ENCODE assay signal across 1 cellular context in the genomic region with DNA sequence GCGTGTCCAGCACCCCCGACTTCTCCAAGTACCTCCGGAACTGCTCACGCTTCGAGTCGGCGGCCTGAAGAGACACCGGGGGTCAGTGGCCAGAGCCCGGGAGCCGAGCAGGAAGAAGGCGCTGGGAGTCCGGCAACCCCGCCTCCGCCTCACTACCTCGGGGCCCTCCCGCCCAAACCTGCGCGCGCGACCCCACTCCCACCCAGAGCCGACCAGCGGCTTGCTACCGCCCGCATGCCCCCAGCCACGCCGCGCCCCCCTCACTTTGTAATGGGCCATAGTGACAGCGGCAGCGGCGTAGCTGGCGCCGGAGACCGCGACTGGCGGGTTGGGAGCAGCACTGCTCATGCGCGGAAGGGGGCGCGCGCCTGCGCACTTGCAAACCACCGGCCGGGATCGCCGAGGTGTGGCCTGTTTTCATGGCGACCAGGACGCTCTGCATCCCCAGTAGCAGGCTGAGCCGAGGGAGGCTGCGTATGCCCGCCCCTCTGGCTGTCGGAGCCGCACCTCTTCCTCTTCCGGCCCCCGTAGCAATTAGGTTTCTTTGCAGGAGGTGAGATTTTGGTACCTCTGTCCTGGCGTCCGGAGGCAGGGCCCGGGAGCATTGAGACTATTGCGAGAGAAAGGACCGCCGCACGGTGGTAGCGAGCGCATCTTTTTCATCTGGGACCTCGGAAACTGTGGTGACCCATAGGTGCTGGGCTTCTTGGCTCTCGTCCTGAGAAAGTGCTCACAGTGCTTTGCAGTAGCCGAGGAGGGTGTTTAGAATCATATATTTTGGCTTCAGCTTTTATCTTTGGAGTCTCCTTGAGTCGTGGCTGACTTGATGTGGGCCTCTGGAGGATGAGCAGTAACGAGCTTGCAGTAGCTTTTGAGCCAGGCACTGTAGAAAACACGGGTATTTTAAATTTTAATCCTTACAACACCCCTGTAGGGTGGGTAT.
TF ChIP-seq lines count a peak whose summit lies in the region.

A gene with protein sequence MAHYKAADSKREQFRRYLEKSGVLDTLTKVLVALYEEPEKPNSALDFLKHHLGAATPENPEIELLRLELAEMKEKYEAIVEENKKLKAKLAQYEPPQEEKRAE (minus strand): TSS at position 322 of the 943 bp plus-strand sequence. CDS start 43 bp downstream, at position 279.

TF ChIP-seq in K562, 482 proteins besides CTCF, POLR2A, EP300 and RAD21 (continued from another document and continues in another):
- TF ChIP-seq, protein P1, sequence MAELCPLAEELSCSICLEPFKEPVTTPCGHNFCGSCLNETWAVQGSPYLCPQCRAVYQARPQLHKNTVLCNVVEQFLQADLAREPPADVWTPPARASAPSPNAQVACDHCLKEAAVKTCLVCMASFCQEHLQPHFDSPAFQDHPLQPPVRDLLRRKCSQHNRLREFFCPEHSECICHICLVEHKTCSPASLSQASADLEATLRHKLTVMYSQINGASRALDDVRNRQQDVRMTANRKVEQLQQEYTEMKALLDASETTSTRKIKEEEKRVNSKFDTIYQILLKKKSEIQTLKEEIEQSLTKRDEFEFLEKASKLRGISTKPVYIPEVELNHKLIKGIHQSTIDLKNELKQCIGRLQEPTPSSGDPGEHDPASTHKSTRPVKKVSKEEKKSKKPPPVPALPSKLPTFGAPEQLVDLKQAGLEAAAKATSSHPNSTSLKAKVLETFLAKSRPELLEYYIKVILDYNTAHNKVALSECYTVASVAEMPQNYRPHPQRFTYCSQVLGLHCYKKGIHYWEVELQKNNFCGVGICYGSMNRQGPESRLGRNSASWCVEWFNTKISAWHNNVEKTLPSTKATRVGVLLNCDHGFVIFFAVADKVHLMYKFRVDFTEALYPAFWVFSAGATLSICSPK (IDR thresholded peaks at IDR 0.05; ENCODE audit: borderline replicate concordance) = no peak
- TF ChIP-seq HNRNPL (IDR thresholded peaks at IDR 0.05; ENCODE audit: low read depth, low read length) (no peak), EGR1 (conservative IDR thresholded peaks at IDR 0.05) (peak; percentile 41), HNRNPLL (IDR thresholded peaks at IDR 0.05; ENCODE audit: low read depth, low read length, poor library complexity, severe bottlenecking) (peak; percentile 99), GTF2F1 (IDR thresholded peaks at IDR 0.05; ENCODE audit: low read depth, low read length) (no peak), ASH1L (IDR thresholded peaks at IDR 0.05; ENCODE audit: borderline replicate concordance, low read depth, partially characterized antibody) (no peak), SPI1 (IDR thresholded peaks at IDR 0.05; ENCODE audit: borderline replicate concordance, low read depth, low read length) (peak; percentile 69), ZNF77 (CRISPR knock-in tag; IDR thresholded peaks at IDR 0.05) (no peak), BACH1 (tag; IDR thresholded peaks at IDR 0.05) (no peak), NFIC (IDR thresholded peaks at IDR 0.05) (no peak), ZNF79 (CRISPR knock-in tag; IDR thresholded peaks at IDR 0.05; ENCODE audit: low read depth) (no peak), PTRF (tag; IDR thresholded peaks at IDR 0.05) (no peak), NCOA2 (IDR thresholded peaks at IDR 0.05; ENCODE audit: partially characterized antibody in 2 of 2) (no peak), PHB2 (IDR thresholded peaks at IDR 0.05; ENCODE audit: low read depth) (no peak), HDAC1 (IDR thresholded peaks at IDR 0.05) (peak in 1 of 2 experiments; percentile 91; a peak in 2 of 4 replicates), SAP30 (IDR thresholded peaks at IDR 0.05; ENCODE audit: borderline replicate concordance, insufficient read depth, low read depth, low read length, poor library complexity, severe bottlenecking) (peak; percentile 90), MEF2A (IDR thresholded peaks at IDR 0.05; ENCODE audit: control insufficient read depth, low read depth, low read length) (no peak), TARDBP (IDR thresholded peaks at IDR 0.05) (0 out of 2 replicates have a peak, but pooled peaks have one; percentile 21), MYNN (IDR thresholded peaks at IDR 0.05) (no peak), MYNN (CRISPR knock-in tag; IDR thresholded peaks at IDR 0.05) (no peak), HMG20A (CRISPR knock-in tag; conservative IDR thresholded peaks at IDR 0.05) (no peak), FOXJ3 (CRISPR knock-in tag; IDR thresholded peaks at IDR 0.05) (no peak), ARNT (IDR thresholded peaks at IDR 0.05) (no peak), CREBBP (IDR thresholded peaks at IDR 0.05; ENCODE audit: low read depth, low read length) (no peak), NR2C2 (CRISPR knock-in tag; IDR thresholded peaks at IDR 0.05) (no peak), NR2C2 (tag; IDR thresholded peaks at IDR 0.05) (no peak; the same call in 1 of the 2 replicates), MAFK (IDR thresholded peaks at IDR 0.05; ENCODE audit: low read length) (no peak), MTF1 (CRISPR knock-in tag; IDR thresholded peaks at IDR 0.05; ENCODE audit: borderline replicate concordance) (no peak), NR1H2 (CRISPR knock-in tag; IDR thresholded peaks at IDR 0.05) (0 out of 2 replicates have a peak, but pooled peaks have one; percentile 85)
- TF ChIP-seq, protein P2, sequence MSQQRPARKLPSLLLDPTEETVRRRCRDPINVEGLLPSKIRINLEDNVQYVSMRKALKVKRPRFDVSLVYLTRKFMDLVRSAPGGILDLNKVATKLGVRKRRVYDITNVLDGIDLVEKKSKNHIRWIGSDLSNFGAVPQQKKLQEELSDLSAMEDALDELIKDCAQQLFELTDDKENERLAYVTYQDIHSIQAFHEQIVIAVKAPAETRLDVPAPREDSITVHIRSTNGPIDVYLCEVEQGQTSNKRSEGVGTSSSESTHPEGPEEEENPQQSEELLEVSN (IDR thresholded peaks at IDR 0.05; ENCODE audit: borderline replicate concordance in 1 of 2, extremely low read depth in 1 of 2, insufficient read depth in 1 of 2, insufficient read length in 1 of 2, low read depth in 1 of 2, low read length in 1 of 2, poor library complexity in 1 of 2, severe bottlenecking in 1 of 2) = peak in 1 of 2 experiments; percentile 42
- TF ChIP-seq, protein P3, sequence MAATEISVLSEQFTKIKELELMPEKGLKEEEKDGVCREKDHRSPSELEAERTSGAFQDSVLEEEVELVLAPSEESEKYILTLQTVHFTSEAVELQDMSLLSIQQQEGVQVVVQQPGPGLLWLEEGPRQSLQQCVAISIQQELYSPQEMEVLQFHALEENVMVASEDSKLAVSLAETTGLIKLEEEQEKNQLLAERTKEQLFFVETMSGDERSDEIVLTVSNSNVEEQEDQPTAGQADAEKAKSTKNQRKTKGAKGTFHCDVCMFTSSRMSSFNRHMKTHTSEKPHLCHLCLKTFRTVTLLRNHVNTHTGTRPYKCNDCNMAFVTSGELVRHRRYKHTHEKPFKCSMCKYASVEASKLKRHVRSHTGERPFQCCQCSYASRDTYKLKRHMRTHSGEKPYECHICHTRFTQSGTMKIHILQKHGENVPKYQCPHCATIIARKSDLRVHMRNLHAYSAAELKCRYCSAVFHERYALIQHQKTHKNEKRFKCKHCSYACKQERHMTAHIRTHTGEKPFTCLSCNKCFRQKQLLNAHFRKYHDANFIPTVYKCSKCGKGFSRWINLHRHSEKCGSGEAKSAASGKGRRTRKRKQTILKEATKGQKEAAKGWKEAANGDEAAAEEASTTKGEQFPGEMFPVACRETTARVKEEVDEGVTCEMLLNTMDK (IDR thresholded peaks at IDR 0.05; ENCODE audit: borderline replicate concordance, insufficient read depth, low read depth, low read length, poor library complexity, severe bottlenecking) = no peak
- TF ChIP-seq, protein P4, sequence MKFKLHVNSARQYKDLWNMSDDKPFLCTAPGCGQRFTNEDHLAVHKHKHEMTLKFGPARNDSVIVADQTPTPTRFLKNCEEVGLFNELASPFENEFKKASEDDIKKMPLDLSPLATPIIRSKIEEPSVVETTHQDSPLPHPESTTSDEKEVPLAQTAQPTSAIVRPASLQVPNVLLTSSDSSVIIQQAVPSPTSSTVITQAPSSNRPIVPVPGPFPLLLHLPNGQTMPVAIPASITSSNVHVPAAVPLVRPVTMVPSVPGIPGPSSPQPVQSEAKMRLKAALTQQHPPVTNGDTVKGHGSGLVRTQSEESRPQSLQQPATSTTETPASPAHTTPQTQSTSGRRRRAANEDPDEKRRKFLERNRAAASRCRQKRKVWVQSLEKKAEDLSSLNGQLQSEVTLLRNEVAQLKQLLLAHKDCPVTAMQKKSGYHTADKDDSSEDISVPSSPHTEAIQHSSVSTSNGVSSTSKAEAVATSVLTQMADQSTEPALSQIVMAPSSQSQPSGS (CRISPR knock-in tag; IDR thresholded peaks at IDR 0.05) = no peak
- TF ChIP-seq, protein P5, sequence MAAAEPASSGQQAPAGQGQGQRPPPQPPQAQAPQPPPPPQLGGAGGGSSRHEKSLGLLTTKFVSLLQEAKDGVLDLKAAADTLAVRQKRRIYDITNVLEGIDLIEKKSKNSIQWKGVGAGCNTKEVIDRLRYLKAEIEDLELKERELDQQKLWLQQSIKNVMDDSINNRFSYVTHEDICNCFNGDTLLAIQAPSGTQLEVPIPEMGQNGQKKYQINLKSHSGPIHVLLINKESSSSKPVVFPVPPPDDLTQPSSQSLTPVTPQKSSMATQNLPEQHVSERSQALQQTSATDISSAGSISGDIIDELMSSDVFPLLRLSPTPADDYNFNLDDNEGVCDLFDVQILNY (CRISPR knock-in tag; IDR thresholded peaks at IDR 0.05) = no peak
- TF ChIP-seq, protein P6, sequence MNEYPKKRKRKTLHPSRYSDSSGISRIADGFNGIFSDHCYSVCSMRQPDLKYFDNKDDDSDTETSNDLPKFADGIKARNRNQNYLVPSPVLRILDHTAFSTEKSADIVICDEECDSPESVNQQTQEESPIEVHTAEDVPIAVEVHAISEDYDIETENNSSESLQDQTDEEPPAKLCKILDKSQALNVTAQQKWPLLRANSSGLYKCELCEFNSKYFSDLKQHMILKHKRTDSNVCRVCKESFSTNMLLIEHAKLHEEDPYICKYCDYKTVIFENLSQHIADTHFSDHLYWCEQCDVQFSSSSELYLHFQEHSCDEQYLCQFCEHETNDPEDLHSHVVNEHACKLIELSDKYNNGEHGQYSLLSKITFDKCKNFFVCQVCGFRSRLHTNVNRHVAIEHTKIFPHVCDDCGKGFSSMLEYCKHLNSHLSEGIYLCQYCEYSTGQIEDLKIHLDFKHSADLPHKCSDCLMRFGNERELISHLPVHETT (CRISPR knock-in tag; conservative IDR thresholded peaks at IDR 0.05 in 1 of 2, IDR thresholded peaks at IDR 0.05 in 1 of 2) = no peak
- TF ChIP-seq, protein P7, sequence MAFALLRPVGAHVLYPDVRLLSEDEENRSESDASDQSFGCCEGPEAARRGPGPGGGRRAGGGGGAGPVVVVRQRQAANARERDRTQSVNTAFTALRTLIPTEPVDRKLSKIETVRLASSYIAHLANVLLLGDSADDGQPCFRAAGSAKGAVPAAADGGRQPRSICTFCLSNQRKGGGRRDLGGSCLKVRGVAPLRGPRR (CRISPR knock-in tag; IDR thresholded peaks at IDR 0.05) = no peak
- TF ChIP-seq, protein P8, sequence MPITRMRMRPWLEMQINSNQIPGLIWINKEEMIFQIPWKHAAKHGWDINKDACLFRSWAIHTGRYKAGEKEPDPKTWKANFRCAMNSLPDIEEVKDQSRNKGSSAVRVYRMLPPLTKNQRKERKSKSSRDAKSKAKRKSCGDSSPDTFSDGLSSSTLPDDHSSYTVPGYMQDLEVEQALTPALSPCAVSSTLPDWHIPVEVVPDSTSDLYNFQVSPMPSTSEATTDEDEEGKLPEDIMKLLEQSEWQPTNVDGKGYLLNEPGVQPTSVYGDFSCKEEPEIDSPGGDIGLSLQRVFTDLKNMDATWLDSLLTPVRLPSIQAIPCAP (CRISPR knock-in tag; IDR thresholded peaks at IDR 0.05; ENCODE audit: borderline replicate concordance) = no peak
- TF ChIP-seq, protein P9, sequence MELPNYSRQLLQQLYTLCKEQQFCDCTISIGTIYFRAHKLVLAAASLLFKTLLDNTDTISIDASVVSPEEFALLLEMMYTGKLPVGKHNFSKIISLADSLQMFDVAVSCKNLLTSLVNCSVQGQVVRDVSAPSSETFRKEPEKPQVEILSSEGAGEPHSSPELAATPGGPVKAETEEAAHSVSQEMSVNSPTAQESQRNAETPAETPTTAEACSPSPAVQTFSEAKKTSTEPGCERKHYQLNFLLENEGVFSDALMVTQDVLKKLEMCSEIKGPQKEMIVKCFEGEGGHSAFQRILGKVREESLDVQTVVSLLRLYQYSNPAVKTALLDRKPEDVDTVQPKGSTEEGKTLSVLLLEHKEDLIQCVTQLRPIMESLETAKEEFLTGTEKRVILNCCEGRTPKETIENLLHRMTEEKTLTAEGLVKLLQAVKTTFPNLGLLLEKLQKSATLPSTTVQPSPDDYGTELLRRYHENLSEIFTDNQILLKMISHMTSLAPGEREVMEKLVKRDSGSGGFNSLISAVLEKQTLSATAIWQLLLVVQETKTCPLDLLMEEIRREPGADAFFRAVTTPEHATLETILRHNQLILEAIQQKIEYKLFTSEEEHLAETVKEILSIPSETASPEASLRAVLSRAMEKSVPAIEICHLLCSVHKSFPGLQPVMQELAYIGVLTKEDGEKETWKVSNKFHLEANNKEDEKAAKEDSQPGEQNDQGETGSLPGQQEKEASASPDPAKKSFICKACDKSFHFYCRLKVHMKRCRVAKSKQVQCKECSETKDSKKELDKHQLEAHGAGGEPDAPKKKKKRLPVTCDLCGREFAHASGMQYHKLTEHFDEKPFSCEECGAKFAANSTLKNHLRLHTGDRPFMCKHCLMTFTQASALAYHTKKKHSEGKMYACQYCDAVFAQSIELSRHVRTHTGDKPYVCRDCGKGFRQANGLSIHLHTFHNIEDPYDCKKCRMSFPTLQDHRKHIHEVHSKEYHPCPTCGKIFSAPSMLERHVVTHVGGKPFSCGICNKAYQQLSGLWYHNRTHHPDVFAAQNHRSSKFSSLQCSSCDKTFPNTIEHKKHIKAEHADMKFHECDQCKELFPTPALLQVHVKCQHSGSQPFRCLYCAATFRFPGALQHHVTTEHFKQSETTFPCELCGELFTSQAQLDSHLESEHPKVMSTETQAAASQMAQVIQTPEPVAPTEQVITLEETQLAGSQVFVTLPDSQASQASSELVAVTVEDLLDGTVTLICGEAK (IDR thresholded peaks at IDR 0.05) = peak; percentile 93
- TF ChIP-seq, protein P9 (CRISPR knock-in tag; IDR thresholded peaks at IDR 0.05) = no peak
